18 cellular contexts compared by ENCODE assay signal in genomic region chr20:3227936-3228749, GRCh38. TPM values are rescaled to one million over a fixed set of nuclear protein-coding genes. Genes with fewer than 3 reads are reported as not detected.
DNase-seq lines count a peak whose midpoint lies in the region; ATAC-seq and TF ChIP-seq lines count a peak whose summit lies in the region.
"Had no signal": no experiment of that assay in that cellular context is flagged by ENCODE, and none has a peak within 500 bp of the region (broad histone marks: within the 10 kb centered on the region; RNA-seq: fewer than 3 reads in every experiment).

No MANE protein-coding gene starts in this region.

- H3K27me3 Mint-ChIP-seq in GM23338 (ENCODE audit: insufficient read depth, low read depth, poor library complexity) = peaks cover 6% of the 10 kb centered on the region
- H3K27me3 Mint-ChIP-seq in activated CD8-positive, alpha-beta T cell treated with anti-CD3 and anti-CD28 coated beads, Interleukin-2, amount 10 ng/mL, durations not matched to agents 7 days and 5 days (ENCODE audit: low read depth) = no peaks in the 10 kb centered on the region
- H3K27me3 Mint-ChIP-seq: CD4-positive, CD25-positive, alpha-beta regulatory T cell had no signal

- peaks cover 17% of the 10 kb centered on the region; the same call in 2 of the 3 replicates for H3K36me3 Mint-ChIP-seq in GM23338 (ENCODE audit: low read depth)
- peaks cover 6% of the 10 kb centered on the region for H3K36me3 Mint-ChIP-seq in activated CD8-positive, alpha-beta T cell treated with anti-CD3 and anti-CD28 coated beads, Interleukin-2, amount 10 ng/mL, durations not matched to agents 7 days and 5 days (ENCODE audit: low read depth)
- H3K36me3 Mint-ChIP-seq: CD4-positive, CD25-positive, alpha-beta regulatory T cell had no signal

- no peaks in the 10 kb centered on the region for H3K9me2 ChIP-seq in GM23338 (ENCODE audit: insufficient read depth)

- no peaks in the 10 kb centered on the region for H3K9me3 ChIP-seq in HEK293 (ENCODE audit: control insufficient read depth, insufficient read depth, low read depth, low read length)
- H3K9me3 ChIP-seq: HAP-1, Peyer's patch had no signal

- H4K20me1 ChIP-seq in GM23338 (replicated peaks; ENCODE audit: insufficient read depth) = no peaks in the 10 kb centered on the region

- no peak overlapping the region for H2AFZ ChIP-seq in GM23338

- intact Hi-C loops in sciatic nerve (cut with DNase I) = no loop called here

- H3K36me3 ChIP-seq in GM23338 (ENCODE audit: insufficient read depth) = no peaks in the 10 kb centered on the region
- H3K36me3 ChIP-seq in HEK293 (ENCODE audit: control insufficient read depth in 2 of 2, insufficient read depth in 1 of 2, low read length in 2 of 2) = peaks cover 0 to 22% of the 10 kb centered on the region in 2 experiments; a peak in 1 of 3 replicates

- H3K27ac Mint-ChIP-seq in GM23338 = no peak overlapping the region
- no peak overlapping the region for H3K27ac Mint-ChIP-seq in activated CD8-positive, alpha-beta T cell treated with anti-CD3 and anti-CD28 coated beads, Interleukin-2, amount 10 ng/mL, durations not matched to agents 7 days and 5 days
- H3K27ac Mint-ChIP-seq: CD4-positive, CD25-positive, alpha-beta regulatory T cell had no signal

- H3K4me1 ChIP-seq in GM23338 (ENCODE audit: insufficient read depth) = no peaks in the 10 kb centered on the region; the same call in 1 of the 2 replicates
- no peaks in the 10 kb centered on the region for H3K4me1 ChIP-seq in HEK293 (ENCODE audit: control insufficient read depth, insufficient read depth, low read length)
- H3K4me1 ChIP-seq: HAP-1, Peyer's patch had no signal

- H3K27ac ChIP-seq in GM23338 (ENCODE audit: low read depth) (no peak overlapping the region), HEK293 (ENCODE audit: extremely low read depth, low read depth, low read length) (no peak overlapping the region), epithelial cell of prostate (peak overlapping the region; percentile 59)
- H3K27ac ChIP-seq: Peyer's patch had no signal

- H3K4me2 ChIP-seq in GM23338 = no peak overlapping the region

- H3K4me3 Mint-ChIP-seq in GM23338 = no peak overlapping the region
- no peak overlapping the region for H3K4me3 Mint-ChIP-seq in activated CD8-positive, alpha-beta T cell treated with anti-CD3 and anti-CD28 coated beads, Interleukin-2, amount 10 ng/mL, durations not matched to agents 7 days and 5 days
- H3K4me3 Mint-ChIP-seq: CD4-positive, CD25-positive, alpha-beta regulatory T cell had no signal

- POLR2A ChIA-PET in HEK293 (lab: Yijun Ruan, JAX) = interaction anchor here (0.5 to 0.9 kb wide), 2 partner anchors 18 to 111 kb away, joined by 3 read pairs; no protein-coding TSS in a partner anchor
- POLR2A ChIA-PET in activated CD8-positive, alpha-beta T cell treated with anti-CD3 and anti-CD28 coated beads, Interleukin-2, amount 10 ng/mL, durations not matched to agents 7 days and 5 days (lab: Charles Lee) = no interaction called here

- TF ChIP-seq CTCF in GM23338 (conservative IDR thresholded peaks at IDR 0.05; ENCODE audit: low read depth in 2 of 2) (no peak), HEK293 (tag by site-specific recombination; IDR thresholded peaks at IDR 0.05) (no peak)

- no peak overlapping the region for H3K4me3 ChIP-seq in GM23338
- no peak overlapping the region for H3K4me3 ChIP-seq in HEK293 (ENCODE audit: low read depth, low read length)
- H3K4me3 ChIP-seq: HAP-1, Peyer's patch had no signal

- no peaks in the 10 kb centered on the region for H3K27me3 ChIP-seq in GM23338 (ENCODE audit: insufficient read depth)
- H3K27me3 ChIP-seq: Peyer's patch had no signal

- DNase-seq in GM23338 (ENCODE audit: low spot score) = no peak
- no peak for DNase-seq in epithelial cell of prostate (ENCODE audit: low read depth, low spot score)
- peak; percentile 51 for DNase-seq in sciatic nerve (ENCODE audit: low spot score)
- DNase-seq in activated CD8-positive, alpha-beta T cell treated with anti-CD3 and anti-CD28 coated beads, Interleukin-2, amount 10 ng/mL, durations not matched to agents 7 days and 5 days = no peak
- DNase-seq: CD4-positive, CD25-positive, alpha-beta regulatory T cell; DMS79; MV-4-11; NCI-H1694 treated with DMSO at 0.1 percent for 48 hours; NCI-H2081 treated with DMSO at 0.1 percent for 48 hours; NCI-H2171 treated with DMSO at 0.1 percent for 48 hours; NCI-H524 treated with DMSO at 0.1 percent for 48 hours; NCI-H82; Right ventricle myocardium superior had no signal

- peaks cover 1% of the 10 kb centered on the region; the same call in 1 of the 3 replicates for H3K4me1 Mint-ChIP-seq in GM23338
- H3K4me1 Mint-ChIP-seq in activated CD8-positive, alpha-beta T cell treated with anti-CD3 and anti-CD28 coated beads, Interleukin-2, amount 10 ng/mL, durations not matched to agents 7 days and 5 days (ENCODE audit: low read depth) = peaks cover 5% of the 10 kb centered on the region

- ATAC-seq in GM23338 (peak; percentile 31), sciatic nerve (no peak), GM21717 (IDR thresholded peaks at IDR 0.05; ENCODE audit: unreplicated experiment) (no peak), GM19463 (IDR thresholded peaks at IDR 0.05; ENCODE audit: unreplicated experiment) (no peak)
- ATAC-seq in activated CD8-positive, alpha-beta T cell treated with anti-CD3 and anti-CD28 coated beads, Interleukin-2, amount 10 ng/mL, durations not matched to agents 7 days and 5 days = no peak

- CTCF ChIA-PET in HEK293 (lab: Yijun Ruan, JAX) = interaction anchor here (1.0 to 1.9 kb wide), 2 partner anchors 9 to 22 kb away, joined by 3 to 6 read pairs; no protein-coding TSS in a partner anchor
- CTCF ChIA-PET in activated CD8-positive, alpha-beta T cell treated with anti-CD3 and anti-CD28 coated beads, Interleukin-2, amount 10 ng/mL, durations not matched to agents 7 days and 5 days (lab: Charles Lee) = interaction anchor here (0.7 kb wide), 1 partner anchor 19 kb away, joined by 3 read pairs; no protein-coding TSS in a partner anchor

- H3F3A ChIP-seq in GM23338 (replicated peaks; ENCODE audit: low read depth) = no peaks in the 10 kb centered on the region

- H3K9me3 Mint-ChIP-seq in GM23338 = no peaks in the 10 kb centered on the region
- H3K9me3 Mint-ChIP-seq in activated CD8-positive, alpha-beta T cell treated with anti-CD3 and anti-CD28 coated beads, Interleukin-2, amount 10 ng/mL, durations not matched to agents 7 days and 5 days (ENCODE audit: insufficient read depth) = no peaks in the 10 kb centered on the region
- H3K9me3 Mint-ChIP-seq: CD4-positive, CD25-positive, alpha-beta regulatory T cell had no signal

- no peaks in the 10 kb centered on the region for H3K79me2 ChIP-seq in GM23338 (replicated peaks; ENCODE audit: insufficient read depth)

RNA-seq across cellular contexts. Expression of gene SLC4A11, which starts 10.8 kb away (rescaled TPM):
- total RNA-seq in GM23338 (2014; rRNA removed; shearing (Covaris generic)) = 12.1 and 17.1 TPM in 2 replicates
- polyA plus RNA-seq in GM23338 (2016; fragmentation: Nextera tagmentation; extraction: Ambion mirVana) = 10.8 and 14.8 TPM in 2 replicates
- 0.89 TPM for total RNA-seq in sciatic nerve
- total RNA-seq in activated CD8-positive, alpha-beta T cell treated with anti-CD3 and anti-CD28 coated beads, Interleukin-2, amount 10 ng/mL, durations not matched to agents 7 days and 5 days = 1 to 10 TPM; 1.6 to 2.8 TPM

RNA-seq across cellular contexts. Expression of gene ITPA, which starts 18.8 kb away (rescaled TPM):
- total RNA-seq in GM23338 (2014; rRNA removed; shearing (Covaris generic)) = 45.3 and 57.5 TPM in 2 replicates
- 81.7 and 86.6 TPM in 2 replicates for polyA plus RNA-seq in GM23338 (2016; fragmentation: Nextera tagmentation; extraction: Ambion mirVana)
- total RNA-seq in sciatic nerve = 32.8 TPM
- 10 to 100 TPM; 53.2 to 60.7 TPM for total RNA-seq in activated CD8-positive, alpha-beta T cell treated with anti-CD3 and anti-CD28 coated beads, Interleukin-2, amount 10 ng/mL, durations not matched to agents 7 days and 5 days

RNA-seq across cellular contexts. Expression of gene DDRGK1, which starts 23.7 kb away (rescaled TPM):
- 34.8 and 44.0 TPM in 2 replicates for total RNA-seq in GM23338 (2014; rRNA removed; shearing (Covaris generic))
- 35.7 and 45.5 TPM in 2 replicates for polyA plus RNA-seq in GM23338 (2016; fragmentation: Nextera tagmentation; extraction: Ambion mirVana)
- 68.2 TPM for total RNA-seq in sciatic nerve
- 10 to 100 TPM; 49.0 to 54.4 TPM for total RNA-seq in activated CD8-positive, alpha-beta T cell treated with anti-CD3 and anti-CD28 coated beads, Interleukin-2, amount 10 ng/mL, durations not matched to agents 7 days and 5 days

RNA-seq across cellular contexts. Expression of gene LZTS3, which starts 54.8 kb away (rescaled TPM):
- total RNA-seq in GM23338 (2014; rRNA removed; shearing (Covaris generic)) = 29.4 and 40.7 TPM in 2 replicates
- polyA plus RNA-seq in GM23338 (2016; fragmentation: Nextera tagmentation; extraction: Ambion mirVana) = 9.7 and 10.7 TPM in 2 replicates
- total RNA-seq in sciatic nerve = 10.5 TPM
- total RNA-seq in activated CD8-positive, alpha-beta T cell treated with anti-CD3 and anti-CD28 coated beads, Interleukin-2, amount 10 ng/mL, durations not matched to agents 7 days and 5 days = under 1 TPM; 0.42 to 0.53 TPM
